In genomic region chr17:39361064-39361463, GRCh38 we compare ENCODE assay signal across 25 cellular contexts.
"Had no signal": no experiment of that assay in that cellular context is flagged by ENCODE, and none has a peak within 500 bp of the region (broad histone marks: within the 10 kb centered on the region; RNA-seq: fewer than 3 reads in every experiment).

No MANE protein-coding gene starts in this region.

- H3K9me3 Mint-ChIP-seq: activated CD4-positive, alpha-beta memory T cell treated with anti-CD3 and anti-CD28 coated beads for 36 hours; activated CD4-positive, alpha-beta T cell treated with anti-CD3 and anti-CD28 coated beads, Interleukin-2, amount 10 ng/mL, durations not matched to agents 7 days and 5 days; activated naive CD4-positive, alpha-beta T cell treated with anti-CD3 and anti-CD28 coated beads, Interleukin-2, amount 50 U/mL, for 24 hours; activated T-helper 1 cell treated with anti-CD3 and anti-CD28 coated beads, Interleukin-12 subunit alpha, Interleukin-12 subunit beta, Interleukin-2, Interleukin-4 antibody, amounts not matched to agents 30 ng/mL and 10 ng/mL and 1 ng/mL, durations not matched to agents 14 hours and 24 hours and 36 hours; T-cell had no signal

- H3K4me3 ChIP-seq: SK-N-MC had no signal

- H3K4me2 ChIP-seq: KMS-11 had no signal

- DNase-seq: activated CD4-positive, alpha-beta memory T cell treated with anti-CD3 and anti-CD28 coated beads for 36 hours; activated CD4-positive, alpha-beta T cell treated with anti-CD3 and anti-CD28 coated beads, Interleukin-2, amount 10 ng/mL, durations not matched to agents 7 days and 5 days; activated CD4-positive, CD25-positive, alpha-beta regulatory T cell; activated CD8-positive, alpha-beta memory T cell treated with anti-CD3 and anti-CD28 coated beads, Interleukin-2, amount 50 U/mL, for 4 hours; activated effector memory CD4-positive, alpha-beta T cell treated with Interleukin-2 at 50 U/mL for 16 hours; activated naive CD4-positive, alpha-beta T cell; brain microvascular endothelial cell; cerebellar nuclear complex; NCI-H1092; NCI-H1417 treated with DMSO at 0.1 percent for 48 hours; NCI-H1694; NCI-H2029; NCI-H2107; NCI-H2171 treated with DMSO at 0.1 percent for 48 hours; NCI-H226; NCI-H526; NCI-H774; SIG-M5; T-cell; T-helper 2 cell; T1000 had no signal

- H3K4me3 Mint-ChIP-seq: activated CD4-positive, alpha-beta memory T cell treated with anti-CD3 and anti-CD28 coated beads for 36 hours; activated CD4-positive, alpha-beta T cell treated with anti-CD3 and anti-CD28 coated beads, Interleukin-2, amount 10 ng/mL, durations not matched to agents 7 days and 5 days; activated naive CD4-positive, alpha-beta T cell treated with anti-CD3 and anti-CD28 coated beads, Interleukin-2, amount 50 U/mL, for 24 hours; activated T-helper 1 cell treated with anti-CD3 and anti-CD28 coated beads, Interleukin-12 subunit alpha, Interleukin-12 subunit beta, Interleukin-2, Interleukin-4 antibody, amounts not matched to agents 30 ng/mL and 10 ng/mL and 1 ng/mL, durations not matched to agents 14 hours and 24 hours and 36 hours; T-cell had no signal

- ATAC-seq: T-cell had no signal

- H3K27me3 Mint-ChIP-seq: activated CD4-positive, alpha-beta memory T cell treated with anti-CD3 and anti-CD28 coated beads for 36 hours; activated CD4-positive, alpha-beta T cell treated with anti-CD3 and anti-CD28 coated beads, Interleukin-2, amount 10 ng/mL, durations not matched to agents 7 days and 5 days; activated naive CD4-positive, alpha-beta T cell treated with anti-CD3 and anti-CD28 coated beads, Interleukin-2, amount 50 U/mL, for 24 hours; T-cell had no signal

- H3K27ac Mint-ChIP-seq: activated CD4-positive, alpha-beta memory T cell treated with anti-CD3 and anti-CD28 coated beads for 36 hours; activated CD4-positive, alpha-beta T cell treated with anti-CD3 and anti-CD28 coated beads, Interleukin-2, amount 10 ng/mL, durations not matched to agents 7 days and 5 days; activated naive CD4-positive, alpha-beta T cell treated with anti-CD3 and anti-CD28 coated beads, Interleukin-2, amount 50 U/mL, for 24 hours; activated T-helper 1 cell treated with anti-CD3 and anti-CD28 coated beads, Interleukin-12 subunit alpha, Interleukin-12 subunit beta, Interleukin-2, Interleukin-4 antibody, amounts not matched to agents 30 ng/mL and 10 ng/mL and 1 ng/mL, durations not matched to agents 14 hours and 24 hours and 36 hours had no signal

- H3K9ac ChIP-seq: KMS-11 had no signal

- H3K27ac ChIP-seq: brain microvascular endothelial cell, KMS-11, SK-N-MC had no signal

- H3K36me3 Mint-ChIP-seq: activated CD4-positive, alpha-beta memory T cell treated with anti-CD3 and anti-CD28 coated beads for 36 hours had no signal

- H3K36me3 ChIP-seq: brain microvascular endothelial cell had no signal

- H3K27me3 ChIP-seq: brain microvascular endothelial cell had no signal
